Comparison of ENCODE assay signal across 8 cellular contexts in genomic region chr9:120875643-120875953, GRCh38. TPM values are rescaled to one million over a fixed set of nuclear protein-coding genes. Genes with fewer than 3 reads are reported as not detected.
A peak's percentile ranks its signal among the peaks of the same experiment; 100 is the strongest.
DNase-seq lines count a peak whose midpoint lies in the region; ATAC-seq and TF ChIP-seq lines count a peak whose summit lies in the region.

No MANE protein-coding gene starts in this region.

- no peaks in the 10 kb centered on the region for H3K9me3 ChIP-seq in SJSA1 (replicated peaks)
- H3K9me3 ChIP-seq in esophagus squamous epithelium: no peaks in the 10 kb centered on the region
- H3K9me3 ChIP-seq in sigmoid colon: no peaks in the 10 kb centered on the region

- ATAC-seq in HG02852 (IDR thresholded peaks at IDR 0.05; ENCODE audit: unreplicated experiment) (no peak), GM21529 (IDR thresholded peaks at IDR 0.05; ENCODE audit: unreplicated experiment) (no peak), GM18502 (IDR thresholded peaks at IDR 0.05; ENCODE audit: poor library complexity, unreplicated experiment) (no peak)

- 25 to 42% methylated on average over 7 of the region's 7 CpGs for WGBS in esophagus squamous epithelium, 2 donors
- 50 to 58% methylated on average over 7 of the region's 7 CpGs for WGBS in sigmoid colon, 2 donors

- H3K27ac ChIP-seq in SJSA1 (peak overlapping the region; percentile 97), esophagus squamous epithelium (peak overlapping the region; percentile 97 to 100 (median 98)), sigmoid colon (peak overlapping the region; percentile 94 to 99 (median 96))

- DNase-seq in SJSA1 (ENCODE audit: low read depth in 1 of 2, low spot score in 2 of 2) (no peak), esophagus squamous epithelium (lab: John Stamatoyannopoulos, UW) (no peak), sigmoid colon (no peak), NCI-H2029 treated with DMSO at 0.1 percent for 48 hours (lab: John Stamatoyannopoulos, UW) (no peak)

- TF ChIP-seq EP300 in sigmoid colon (IDR thresholded peaks at IDR 0.05): no peak

- TF ChIP-seq POLR2A in esophagus squamous epithelium (IDR thresholded peaks at IDR 0.05) (no peak), sigmoid colon (IDR thresholded peaks at IDR 0.05) (no peak)

- TF ChIP-seq CTCF in GM12875 (IDR thresholded peaks at IDR 0.05; ENCODE audit: borderline replicate concordance, insufficient read depth, low read depth, low read length): no peak
- no peak for TF ChIP-seq CTCF in esophagus squamous epithelium (IDR thresholded peaks at IDR 0.05)
- peak in 1 of 4 experiments; percentile 9 for TF ChIP-seq CTCF in sigmoid colon (IDR thresholded peaks at IDR 0.05)

- H3K27me3 ChIP-seq in SJSA1 (replicated peaks) (no peaks in the 10 kb centered on the region), esophagus squamous epithelium (no peaks in the 10 kb centered on the region), sigmoid colon (no peaks in the 10 kb centered on the region)

- H3K4me3 ChIP-seq in GM12875 (ENCODE audit: low read depth, low read length): peak overlapping the region; percentile 85
- H3K4me3 ChIP-seq in SJSA1: peak overlapping the region; percentile 50
- H3K4me3 ChIP-seq in esophagus squamous epithelium: peak overlapping the region; percentile 74 to 87 (median 80)
- H3K4me3 ChIP-seq in sigmoid colon: peak overlapping the region in 3 of 4 donors; percentile 73 to 86 (median 80)

- intact Hi-C loops in esophagus squamous epithelium (cut with DNase I) (loop anchor here (5.0 kb wide), 1 partner anchor 62 kb away; no protein-coding TSS in a partner anchor), sigmoid colon (cut with DNase I) (loop anchor here (10.0 kb wide), 1 partner anchor 199 kb away; the partner anchor contains the start of gene CNTRL)

- H3K36me3 ChIP-seq in SJSA1 (peaks cover 59% of the 10 kb centered on the region), esophagus squamous epithelium (peaks cover 0 to 32% (median 0%) of the 10 kb centered on the region in 3 donors), sigmoid colon (peaks cover 0 to 23% (median 0%) of the 10 kb centered on the region in 4 donors)

- H3K4me1 ChIP-seq in SJSA1 (replicated peaks) (peaks cover 34% of the 10 kb centered on the region), esophagus squamous epithelium (peaks cover 13 to 54% (median 20%) of the 10 kb centered on the region in 3 donors), sigmoid colon (peaks cover 0 to 16% (median 14%) of the 10 kb centered on the region in 4 donors)

RNA-seq across cellular contexts. Expression of gene PHF19, which starts 1.4 kb away (rescaled TPM):
- 68.3 and 69.6 TPM in 2 replicates for total RNA-seq in SJSA1 (2014; rRNA removed; shearing (Covaris generic))
- total RNA-seq in esophagus squamous epithelium (10 to 100 TPM; 12.8 to 40.0 (median 30.9) TPM), sigmoid colon (10 to 100 TPM; 22.5 to 32.7 (median 31.6) TPM)
- polyA plus RNA-seq in sigmoid colon: 10 to 100 TPM; 10.2 to 38.2 (median 10.6) TPM

RNA-seq across cellular contexts. Expression of gene PSMD5, which starts 32.9 kb away (rescaled TPM):
- total RNA-seq in SJSA1 (2014; rRNA removed; shearing (Covaris generic)): 17.1 and 30.3 TPM in 2 replicates
- total RNA-seq in esophagus squamous epithelium (10 to 100 TPM; 21.4 to 35.3 (median 33.3) TPM), sigmoid colon (10 to 100 TPM; 28.6 to 42.6 (median 37.8) TPM)
- polyA plus RNA-seq in sigmoid colon: 10 to 100 TPM; 13.2 to 22.9 (median 17.0) TPM

RNA-seq across cellular contexts. Expression of gene TRAF1, which starts 51.0 kb away (rescaled TPM):
- total RNA-seq in SJSA1 (2014; rRNA removed; shearing (Covaris generic)): 0.13 and 1.7 TPM in 2 replicates
- 1 to 10 TPM; 2.5 to 5.7 (median 2.8) TPM for total RNA-seq in esophagus squamous epithelium
- total RNA-seq in sigmoid colon: 1 to 10 TPM; 4.4 to 8.0 (median 5.0) TPM
- polyA plus RNA-seq in sigmoid colon: 10 to 100 TPM in 1 of 3 donors, under 1 TPM in 2; 0.46 to 10.0 (median 0.60) TPM
